Comparison of ENCODE assay signal across 8 cellular contexts in genomic region chr1:55216078-55216477, GRCh38. TPM values are rescaled to one million over a fixed set of nuclear protein-coding genes. Genes with fewer than 3 reads are reported as not detected.
A peak's percentile ranks its signal among the peaks of the same experiment; 100 is the strongest.
DNase-seq lines count a peak whose midpoint lies in the region; ATAC-seq and TF ChIP-seq lines count a peak whose summit lies in the region.

No MANE protein-coding gene starts in this region.

- H4K91ac ChIP-seq in IMR-90 (ENCODE audit: insufficient read depth, low read depth, low read length) = peak overlapping the region; percentile 97; the same call in 1 of the 2 replicates

- no peak overlapping the region for H2BK15ac ChIP-seq in IMR-90 (ENCODE audit: low read depth, low read length)

- intact Hi-C loops in IMR-90 (cut with micrococcal nuclease) = loop anchor here (2.0 kb wide), 1 partner anchor 61 kb away; no protein-coding TSS in a partner anchor

- no peak overlapping the region for H3K56ac ChIP-seq in IMR-90 (ENCODE audit: extremely low read depth, insufficient read depth, low read length)

- no peaks in the 10 kb centered on the region for H3K9me3 ChIP-seq in IMR-90 (ENCODE audit: control insufficient read depth, insufficient read depth, low read length)
- no peaks in the 10 kb centered on the region for H3K9me3 ChIP-seq in muscle layer of colon (ENCODE audit: low read length)

- peak overlapping the region; percentile 85; the same call in 1 of the 2 replicates for H3K27ac ChIP-seq in IMR-90 (ENCODE audit: insufficient read depth, low read length)
- H3K27ac ChIP-seq in muscle layer of colon (ENCODE audit: low read depth, low read length) = peak overlapping the region; percentile 89

- POLR2A ChIA-PET in IMR-90 (lab: Charles Lee; ENCODE audit: unreplicated experiment) = no interaction called here

- H3K9ac ChIP-seq in IMR-90 (ENCODE audit: low read depth, low read length) (peak overlapping the region; percentile 71), muscle layer of colon (ENCODE audit: low read length) (peak overlapping the region; percentile 60)

- no peak overlapping the region for H2BK20ac ChIP-seq in IMR-90 (ENCODE audit: low read depth, low read length)

- H2BK5ac ChIP-seq in IMR-90 (ENCODE audit: low read depth, low read length, poor library complexity, severe bottlenecking) = no peak overlapping the region

- WGBS in IMR-90 (ENCODE audit: extremely low coverage in 2 of 2, insufficient read length in 1 of 2), 2 experiments = 32% methylated on average over 10 of the region's 10 CpGs; no CpG with 5 or more reads in 1 of the 2 experiments

- peak overlapping the region; percentile 23 for H4K5ac ChIP-seq in IMR-90 (ENCODE audit: low read depth, low read length)

- H3K4me2 ChIP-seq in IMR-90 (ENCODE audit: low read depth, low read length) = peak overlapping the region; percentile 68

- no peak for TF ChIP-seq RAD21 in IMR-90 (IDR thresholded peaks at IDR 0.05; ENCODE audit: low read length)

- H3K23ac ChIP-seq in IMR-90 (ENCODE audit: low read depth, low read length) = peak overlapping the region; percentile 48; the same call in 1 of the 2 replicates

- peaks cover 11% of the 10 kb centered on the region for H4K20me1 ChIP-seq in IMR-90 (ENCODE audit: insufficient read depth, low read length)

- H3K4ac ChIP-seq in IMR-90 (ENCODE audit: low read depth, low read length) = peak overlapping the region; percentile 20

- H3K27me3 ChIP-seq in IMR-90 (ENCODE audit: control insufficient read depth, insufficient read depth, low read length) (no peaks in the 10 kb centered on the region), muscle layer of colon (ENCODE audit: control insufficient read depth in 1 of 2, insufficient read depth in 2 of 2, low read length in 2 of 2) (no peaks in the 10 kb centered on the region)

- 0 out of 2 replicates have a peak overlapping the region, but pooled peaks have one; percentile 25 for H2BK120ac ChIP-seq in IMR-90 (ENCODE audit: low read depth, low read length)

- peak overlapping the region; percentile 42; the same call in 1 of the 2 replicates for H3K18ac ChIP-seq in IMR-90 (ENCODE audit: low read depth, low read length)

- CTCF ChIA-PET in IMR-90 (lab: Yijun Ruan, JAX) = no interaction called here

- H3K9me1 ChIP-seq in IMR-90 (ENCODE audit: insufficient read depth, low read length) = peaks cover 11% of the 10 kb centered on the region

- H3K4me3 ChIP-seq in AG09309 (ENCODE audit: control insufficient read depth, low read depth, low read length) (peak overlapping the region; percentile 81), IMR-90 (ENCODE audit: insufficient read depth, low read depth, low read length) (peak overlapping the region; percentile 99), cardiac fibroblast (replicated peaks in 1 of 2; ENCODE audit: low read depth in 2 of 2, low read length in 2 of 2) (peak overlapping the region; percentile 73 to 85), muscle layer of colon (ENCODE audit: low read depth in 1 of 2, low read length in 2 of 2) (peak overlapping the region; percentile 86 to 93)

- H3K36me3 ChIP-seq in IMR-90 (ENCODE audit: control insufficient read depth, insufficient read depth, low read length) = no peaks in the 10 kb centered on the region
- no peaks in the 10 kb centered on the region for H3K36me3 ChIP-seq in muscle layer of colon (ENCODE audit: insufficient read depth, low read length)

- no peak for TF ChIP-seq POLR2A in IMR-90 (IDR thresholded peaks at IDR 0.05; ENCODE audit: low read depth, low read length)

- H3K79me1 ChIP-seq in IMR-90 (ENCODE audit: low read depth in 1 of 2, low read length in 2 of 2) = peaks cover 16 to 37% of the 10 kb centered on the region in 2 experiments; a peak in 3 of 4 replicates

- ATAC-seq in IMR-90 (ENCODE audit: low read depth) = no peak
- ATAC-seq in HG03135 (IDR thresholded peaks at IDR 0.05; ENCODE audit: unreplicated experiment) = no peak

- in situ Hi-C loops in IMR-90 (cut with MboI; ENCODE audit: low sequenced_read_pairs) = no loop called here

- H3K14ac ChIP-seq in IMR-90 (replicated peaks; ENCODE audit: low read depth, low read length) = peak overlapping the region; percentile 42; the same call in 1 of the 2 replicates

- dilution Hi-C loops in IMR-90 (cut with HindIII; ENCODE audit: low sequenced_read_pairs, unreplicated experiment) = no loop called here

- peak overlapping the region; percentile 98 for H2AFZ ChIP-seq in IMR-90 (replicated peaks; ENCODE audit: low read length, poor library complexity)

- 0 out of 2 replicates have a peak overlapping the region, but pooled peaks have one; percentile 3 for H2AK5ac ChIP-seq in IMR-90 (ENCODE audit: low read depth, low read length)

- DNase-seq in AG09309 (ENCODE audit: low read depth) = no peak
- DNase-seq in IMR-90 = no peak
- DNase-seq in cardiac fibroblast (ENCODE audit: low read depth in 2 of 2) = no peak
- DNase-seq in NCI-H187 (lab: John Stamatoyannopoulos, UW) = no peak
- no peak for DNase-seq in amygdala (lab: John Stamatoyannopoulos, UW)
- no peak for DNase-seq in stimulated activated CD4-positive, alpha-beta T cell treated with anti-CD3 and anti-CD28 coated beads, Interleukin-4, amount 100 ng/mL, for 1 hour

- TF ChIP-seq CTCF in AG09309 (IDR thresholded peaks at IDR 0.05; ENCODE audit: control insufficient read depth, insufficient read depth, low read depth, low read length, missing control alignments) = no peak
- TF ChIP-seq CTCF in IMR-90 (conservative IDR thresholded peaks at IDR 0.05; ENCODE audit: low read depth, low read length) = no peak
- TF ChIP-seq CTCF in cardiac fibroblast (IDR thresholded peaks at IDR 0.05; ENCODE audit: low read depth, low read length) = no peak

- BruUV-seq in IMR-90 (replicated peaks; lab: Mats Ljungman, UMichigan) = no TSS peak

- H2AK9ac ChIP-seq in IMR-90 (replicated peaks; ENCODE audit: low read depth, low read length, poor library complexity) = peak overlapping the region; percentile 0

- peak overlapping the region; percentile 94 to 98 for H4K8ac ChIP-seq in IMR-90 (ENCODE audit: low read depth in 2 of 2, low read length in 2 of 2)

- H3K4me1 ChIP-seq in IMR-90 (ENCODE audit: control insufficient read depth, insufficient read depth, low read length) (peaks cover 6% of the 10 kb centered on the region; the same call in 1 of the 2 replicates), muscle layer of colon (ENCODE audit: insufficient read depth, low read length) (peaks cover 35% of the 10 kb centered on the region)

TF ChIP-seq in IMR-90, 13 proteins besides CTCF, POLR2A, EP300 and RAD21:
- TF ChIP-seq SMC3 (IDR thresholded peaks at IDR 0.05; ENCODE audit: low read depth, low read length) (no peak), FOS (IDR thresholded peaks at IDR 0.05; ENCODE audit: low read depth, low read length) (no peak)

RNA-seq across cellular contexts. Expression of gene USP24, which starts 0.9 kb away (rescaled TPM):
- 34.7 and 36.7 TPM in 2 replicates for total RNA-seq in IMR-90 (2012; rRNA removed)
- polyA plus RNA-seq in IMR-90 (2012; rRNA removed) = 6.4 and 8.4 TPM in 2 replicates
- polyA plus RNA-seq in IMR-90 (2012; cell fraction: cytosol; rRNA removed) = 1.7 and 3.6 TPM in 2 replicates
- polyA plus RNA-seq in IMR-90 (2012; cell fraction: nucleus; rRNA removed; ENCODE audit: low replicate concordance) = 4.9 and 29.1 TPM in 2 replicates
